Comparison of ENCODE assay signal across 21 cellular contexts in genomic region chr5:98402130-98402529, GRCh38.
DNase-seq lines count a peak whose midpoint lies in the region; FAIRE-seq and TF ChIP-seq lines count a peak whose summit lies in the region.
"Had no signal": no experiment of that assay in that cellular context is flagged by ENCODE, and none has a peak within 500 bp of the region (broad histone marks: within the 10 kb centered on the region; RNA-seq: fewer than 3 reads in every experiment).

No MANE protein-coding gene starts in this region.

- TF ChIP-seq CTCF in bronchial epithelial cell (IDR thresholded peaks at IDR 0.05; ENCODE audit: insufficient read depth, low read length, severe bottlenecking): no peak
- no peak for TF ChIP-seq CTCF in GM10248 (IDR thresholded peaks at IDR 0.05; ENCODE audit: control extremely low read depth, extremely low read depth, low read depth, missing control alignments)

- H3K4me1 ChIP-seq in small intestine (ENCODE audit: control insufficient read depth in 2 of 2, insufficient read depth in 1 of 2, low read depth in 1 of 2, low read length in 1 of 2): no peaks in the 10 kb centered on the region
- H3K4me1 ChIP-seq: SJSA1 had no signal

- H3K27ac ChIP-seq in small intestine (ENCODE audit: low read depth in 1 of 2, low read length in 1 of 2): no peak overlapping the region
- H3K27ac ChIP-seq: SJSA1 had no signal

- FAIRE-seq in bronchial epithelial cell (lab: Jason Lieb, UNC) (no peak), small intestine (lab: Jason Lieb, UNC) (no peak)
- FAIRE-seq: A204.1, GM18507, RCC 7860 had no signal

- peak; percentile 37 for DNase-seq in ELR (ENCODE audit: low read depth)
- DNase-seq in NCI-H69 (lab: John Stamatoyannopoulos, UW): peak; percentile 13
- DNase-seq in bronchial epithelial cell (ENCODE audit: low read depth): peak; percentile 43
- DNase-seq in kidney tubule cell (ENCODE audit: low spot score): peak; percentile 53
- no peak for DNase-seq in NCI-H510A treated with DMSO at 0.1 percent for 48 hours (lab: John Stamatoyannopoulos, UW)
- no peak for DNase-seq in small intestine
- no peak for DNase-seq in ureter (ENCODE audit: low spot score)
- no peak for DNase-seq in GM10248 (ENCODE audit: extremely low spot score)
- DNase-seq: DMS79, H7, KBM-7, NCI-H1105, NCI-H146, NCI-H2029, NCI-H2227 treated with DMSO at 0.1 percent for 48 hours, NCI-H524, NCI-H82 had no signal

- no peaks in the 10 kb centered on the region for H3K9me3 ChIP-seq in small intestine (ENCODE audit: control insufficient read depth, low read depth)
- H3K9me3 ChIP-seq: SJSA1 had no signal

- H3K4me3 ChIP-seq in bronchial epithelial cell (ENCODE audit: low read depth, low read length) (no peak overlapping the region), small intestine (ENCODE audit: low read depth in 1 of 2, low read length in 2 of 2) (no peak overlapping the region)
- H3K4me3 ChIP-seq: SJSA1 had no signal

- POLR2A ChIA-PET in GM10248 (lab: Yijun Ruan, JAX): no interaction called here

- CTCF ChIA-PET in GM10248 (lab: Yijun Ruan, JAX): interaction anchor here (0.6 to 1.1 kb wide), 2 partner anchors 12 to 14 kb away, joined by 3 read pairs; no protein-coding TSS in a partner anchor

- H3K36me3 ChIP-seq in bronchial epithelial cell (ENCODE audit: control insufficient read depth, insufficient read depth, low read length) (no peaks in the 10 kb centered on the region), small intestine (ENCODE audit: control insufficient read depth in 2 of 2, insufficient read depth in 2 of 2, low read length in 2 of 2) (no peaks in the 10 kb centered on the region)
- H3K36me3 ChIP-seq: SJSA1 had no signal

- H3K27me3 ChIP-seq in bronchial epithelial cell (ENCODE audit: control insufficient read depth, insufficient read depth, low read length): no peaks in the 10 kb centered on the region
- H3K27me3 ChIP-seq in small intestine (ENCODE audit: control insufficient read depth in 2 of 2, insufficient read depth in 2 of 2, low read length in 2 of 2): no peaks in the 10 kb centered on the region
- H3K27me3 ChIP-seq: SJSA1 had no signal

Comparison
In these comparisons a context has a peak if more than half of its experiments do, and no peak if none do; other contexts are left out.
1. DNase-seq: peak in ELR (single experiment), NCI-H69 (single experiment), bronchial epithelial cell (single experiment) and kidney tubule cell (single experiment); none in NCI-H510A treated with DMSO at 0.1 percent for 48 hours (single experiment), small intestine (single experiment), ureter (single experiment) and GM10248 (single experiment).